1 cellular context compared by ENCODE assay signal in the genomic region with DNA sequence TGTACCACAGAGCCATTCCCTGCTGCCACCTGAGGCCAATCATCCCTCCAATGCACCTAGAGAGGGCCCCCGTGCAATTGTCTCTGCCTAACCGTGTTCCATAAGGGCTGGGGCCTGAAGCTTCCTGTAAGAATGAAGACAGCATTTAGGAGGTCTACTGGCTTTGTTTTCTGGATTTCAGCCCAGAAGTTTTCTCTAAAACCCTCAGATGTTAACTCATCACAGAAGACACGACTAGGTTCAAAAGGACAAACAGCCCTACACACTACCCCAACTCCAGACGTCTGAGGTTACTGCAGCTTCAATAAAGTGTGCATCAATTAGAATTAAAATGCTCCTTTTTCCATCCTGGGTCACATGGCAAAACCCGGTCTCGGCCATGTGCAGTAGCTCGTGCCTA.
TF ChIP-seq lines count a peak whose summit lies in the region.

No MANE protein-coding gene starts in this region.

TF ChIP-seq in GM23338, 12 proteins besides CTCF, POLR2A, EP300 and RAD21 (continued from another document):
- TF ChIP-seq, protein P1, sequence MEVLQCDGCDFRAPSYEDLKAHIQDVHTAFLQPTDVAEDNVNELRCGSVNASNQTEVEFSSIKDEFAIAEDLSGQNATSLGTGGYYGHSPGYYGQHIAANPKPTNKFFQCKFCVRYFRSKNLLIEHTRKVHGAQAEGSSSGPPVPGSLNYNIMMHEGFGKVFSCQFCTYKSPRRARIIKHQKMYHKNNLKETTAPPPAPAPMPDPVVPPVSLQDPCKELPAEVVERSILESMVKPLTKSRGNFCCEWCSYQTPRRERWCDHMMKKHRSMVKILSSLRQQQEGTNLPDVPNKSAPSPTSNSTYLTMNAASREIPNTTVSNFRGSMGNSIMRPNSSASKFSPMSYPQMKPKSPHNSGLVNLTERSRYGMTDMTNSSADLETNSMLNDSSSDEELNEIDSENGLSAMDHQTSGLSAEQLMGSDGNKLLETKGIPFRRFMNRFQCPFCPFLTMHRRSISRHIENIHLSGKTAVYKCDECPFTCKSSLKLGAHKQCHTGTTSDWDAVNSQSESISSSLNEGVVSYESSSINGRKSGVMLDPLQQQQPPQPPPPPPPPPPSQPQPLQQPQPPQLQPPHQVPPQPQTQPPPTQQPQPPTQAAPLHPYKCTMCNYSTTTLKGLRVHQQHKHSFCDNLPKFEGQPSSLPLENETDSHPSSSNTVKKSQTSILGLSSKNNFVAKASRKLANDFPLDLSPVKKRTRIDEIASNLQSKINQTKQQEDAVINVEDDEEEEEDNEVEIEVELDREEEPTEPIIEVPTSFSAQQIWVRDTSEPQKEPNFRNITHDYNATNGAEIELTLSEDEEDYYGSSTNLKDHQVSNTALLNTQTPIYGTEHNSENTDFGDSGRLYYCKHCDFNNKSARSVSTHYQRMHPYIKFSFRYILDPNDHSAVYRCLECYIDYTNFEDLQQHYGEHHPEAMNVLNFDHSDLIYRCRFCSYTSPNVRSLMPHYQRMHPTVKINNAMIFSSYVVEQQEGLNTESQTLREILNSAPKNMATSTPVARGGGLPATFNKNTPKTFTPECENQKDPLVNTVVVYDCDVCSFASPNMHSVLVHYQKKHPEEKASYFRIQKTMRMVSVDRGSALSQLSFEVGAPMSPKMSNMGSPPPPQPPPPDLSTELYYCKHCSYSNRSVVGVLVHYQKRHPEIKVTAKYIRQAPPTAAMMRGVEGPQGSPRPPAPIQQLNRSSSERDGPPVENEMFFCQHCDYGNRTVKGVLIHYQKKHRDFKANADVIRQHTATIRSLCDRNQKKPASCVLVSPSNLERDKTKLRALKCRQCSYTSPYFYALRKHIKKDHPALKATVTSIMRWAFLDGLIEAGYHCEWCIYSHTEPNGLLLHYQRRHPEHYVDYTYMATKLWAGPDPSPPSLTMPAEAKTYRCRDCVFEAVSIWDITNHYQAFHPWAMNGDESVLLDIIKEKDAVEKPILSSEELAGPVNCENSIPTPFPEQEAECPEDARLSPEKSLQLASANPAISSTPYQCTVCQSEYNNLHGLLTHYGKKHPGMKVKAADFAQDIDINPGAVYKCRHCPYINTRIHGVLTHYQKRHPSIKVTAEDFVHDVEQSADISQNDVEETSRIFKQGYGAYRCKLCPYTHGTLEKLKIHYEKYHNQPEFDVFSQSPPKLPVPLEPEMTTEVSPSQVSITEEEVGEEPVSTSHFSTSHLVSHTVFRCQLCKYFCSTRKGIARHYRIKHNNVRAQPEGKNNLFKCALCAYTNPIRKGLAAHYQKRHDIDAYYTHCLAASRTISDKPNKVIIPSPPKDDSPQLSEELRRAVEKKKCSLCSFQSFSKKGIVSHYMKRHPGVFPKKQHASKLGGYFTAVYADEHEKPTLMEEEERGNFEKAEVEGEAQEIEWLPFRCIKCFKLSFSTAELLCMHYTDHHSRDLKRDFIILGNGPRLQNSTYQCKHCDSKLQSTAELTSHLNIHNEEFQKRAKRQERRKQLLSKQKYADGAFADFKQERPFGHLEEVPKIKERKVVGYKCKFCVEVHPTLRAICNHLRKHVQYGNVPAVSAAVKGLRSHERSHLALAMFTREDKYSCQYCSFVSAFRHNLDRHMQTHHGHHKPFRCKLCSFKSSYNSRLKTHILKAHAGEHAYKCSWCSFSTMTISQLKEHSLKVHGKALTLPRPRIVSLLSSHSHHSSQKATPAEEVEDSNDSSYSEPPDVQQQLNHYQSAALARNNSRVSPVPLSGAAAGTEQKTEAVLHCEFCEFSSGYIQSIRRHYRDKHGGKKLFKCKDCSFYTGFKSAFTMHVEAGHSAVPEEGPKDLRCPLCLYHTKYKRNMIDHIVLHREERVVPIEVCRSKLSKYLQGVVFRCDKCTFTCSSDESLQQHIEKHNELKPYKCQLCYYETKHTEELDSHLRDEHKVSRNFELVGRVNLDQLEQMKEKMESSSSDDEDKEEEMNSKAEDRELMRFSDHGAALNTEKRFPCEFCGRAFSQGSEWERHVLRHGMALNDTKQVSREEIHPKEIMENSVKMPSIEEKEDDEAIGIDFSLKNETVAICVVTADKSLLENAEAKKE (CRISPR knock-in tag; IDR thresholded peaks at IDR 0.05) = no peak
- TF ChIP-seq STAT1 (IDR thresholded peaks at IDR 0.05; ENCODE audit: unreplicated experiment) (no peak), ZNF114 (CRISPR knock-in tag; IDR thresholded peaks at IDR 0.05) (no peak), EZH2 (IDR thresholded peaks at IDR 0.05; ENCODE audit: low read depth, unreplicated experiment) (no peak), NANOG (IDR thresholded peaks at IDR 0.05; ENCODE audit: borderline replicate concordance) (no peak), POLR2AphosphoS5 (IDR thresholded peaks at IDR 0.05; ENCODE audit: low read depth) (no peak), EZH2phosphoT487 (IDR thresholded peaks at IDR 0.05; ENCODE audit: unreplicated experiment) (no peak), CREB1 (CRISPR knock-in tag; IDR thresholded peaks at IDR 0.05; ENCODE audit: low read depth) (no peak), JUNB (IDR thresholded peaks at IDR 0.05; ENCODE audit: unreplicated experiment) (no peak)
- TF ChIP-seq, protein P2, sequence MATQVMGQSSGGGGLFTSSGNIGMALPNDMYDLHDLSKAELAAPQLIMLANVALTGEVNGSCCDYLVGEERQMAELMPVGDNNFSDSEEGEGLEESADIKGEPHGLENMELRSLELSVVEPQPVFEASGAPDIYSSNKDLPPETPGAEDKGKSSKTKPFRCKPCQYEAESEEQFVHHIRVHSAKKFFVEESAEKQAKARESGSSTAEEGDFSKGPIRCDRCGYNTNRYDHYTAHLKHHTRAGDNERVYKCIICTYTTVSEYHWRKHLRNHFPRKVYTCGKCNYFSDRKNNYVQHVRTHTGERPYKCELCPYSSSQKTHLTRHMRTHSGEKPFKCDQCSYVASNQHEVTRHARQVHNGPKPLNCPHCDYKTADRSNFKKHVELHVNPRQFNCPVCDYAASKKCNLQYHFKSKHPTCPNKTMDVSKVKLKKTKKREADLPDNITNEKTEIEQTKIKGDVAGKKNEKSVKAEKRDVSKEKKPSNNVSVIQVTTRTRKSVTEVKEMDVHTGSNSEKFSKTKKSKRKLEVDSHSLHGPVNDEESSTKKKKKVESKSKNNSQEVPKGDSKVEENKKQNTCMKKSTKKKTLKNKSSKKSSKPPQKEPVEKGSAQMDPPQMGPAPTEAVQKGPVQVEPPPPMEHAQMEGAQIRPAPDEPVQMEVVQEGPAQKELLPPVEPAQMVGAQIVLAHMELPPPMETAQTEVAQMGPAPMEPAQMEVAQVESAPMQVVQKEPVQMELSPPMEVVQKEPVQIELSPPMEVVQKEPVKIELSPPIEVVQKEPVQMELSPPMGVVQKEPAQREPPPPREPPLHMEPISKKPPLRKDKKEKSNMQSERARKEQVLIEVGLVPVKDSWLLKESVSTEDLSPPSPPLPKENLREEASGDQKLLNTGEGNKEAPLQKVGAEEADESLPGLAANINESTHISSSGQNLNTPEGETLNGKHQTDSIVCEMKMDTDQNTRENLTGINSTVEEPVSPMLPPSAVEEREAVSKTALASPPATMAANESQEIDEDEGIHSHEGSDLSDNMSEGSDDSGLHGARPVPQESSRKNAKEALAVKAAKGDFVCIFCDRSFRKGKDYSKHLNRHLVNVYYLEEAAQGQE (IDR thresholded peaks at IDR 0.05; ENCODE audit: unreplicated experiment) = no peak
- TF ChIP-seq, protein P3, sequence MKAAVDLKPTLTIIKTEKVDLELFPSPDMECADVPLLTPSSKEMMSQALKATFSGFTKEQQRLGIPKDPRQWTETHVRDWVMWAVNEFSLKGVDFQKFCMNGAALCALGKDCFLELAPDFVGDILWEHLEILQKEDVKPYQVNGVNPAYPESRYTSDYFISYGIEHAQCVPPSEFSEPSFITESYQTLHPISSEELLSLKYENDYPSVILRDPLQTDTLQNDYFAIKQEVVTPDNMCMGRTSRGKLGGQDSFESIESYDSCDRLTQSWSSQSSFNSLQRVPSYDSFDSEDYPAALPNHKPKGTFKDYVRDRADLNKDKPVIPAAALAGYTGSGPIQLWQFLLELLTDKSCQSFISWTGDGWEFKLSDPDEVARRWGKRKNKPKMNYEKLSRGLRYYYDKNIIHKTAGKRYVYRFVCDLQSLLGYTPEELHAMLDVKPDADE (IDR thresholded peaks at IDR 0.05) = no peak
